Comparison of ENCODE assay signal across 9 cellular contexts in genomic region chr1:115099693-115100050, GRCh38. TPM values are rescaled to one million over a fixed set of nuclear protein-coding genes. Genes with fewer than 3 reads are reported as not detected.
A peak's percentile ranks its signal among the peaks of the same experiment; 100 is the strongest.
DNase-seq lines count a peak whose midpoint lies in the region; ATAC-seq and TF ChIP-seq lines count a peak whose summit lies in the region.
"Had no signal": no experiment of that assay in that cellular context is flagged by ENCODE, and none has a peak within 500 bp of the region (broad histone marks: within the 10 kb centered on the region; RNA-seq: fewer than 3 reads in every experiment).

No MANE protein-coding gene starts in this region.

- H3K36me3 ChIP-seq in SJSA1 (no peaks in the 10 kb centered on the region), gastroesophageal sphincter (no peaks in the 10 kb centered on the region)

- H3K36me3 Mint-ChIP-seq in T-helper 2 cell treated with Interferon-gamma antibody and Interleukin-4, amounts not matched to agents 5 μg/mL and 100 μg/mL, for 36 hours (ENCODE audit: low read depth), result no peaks in the 10 kb centered on the region
- H3K36me3 Mint-ChIP-seq in stimulated activated naive CD8-positive, alpha-beta T cell treated with anti-CD3 and anti-CD28 coated beads, Interleukin-15, Interleukin-2, amounts not matched to agents 100 ng/mL and 50 ng/mL, for 24 hours (ENCODE audit: low read depth), result no peaks in the 10 kb centered on the region

- H3K27ac Mint-ChIP-seq in T-helper 2 cell treated with Interferon-gamma antibody and Interleukin-4, amounts not matched to agents 5 μg/mL and 100 μg/mL, for 36 hours, result peak overlapping the region; percentile 100
- peak overlapping the region; percentile 94 for H3K27ac Mint-ChIP-seq in stimulated activated naive CD8-positive, alpha-beta T cell treated with anti-CD3 and anti-CD28 coated beads, Interleukin-15, Interleukin-2, amounts not matched to agents 100 ng/mL and 50 ng/mL, for 24 hours

- ATAC-seq in gastroesophageal sphincter, result peak; percentile 25

- TF ChIP-seq EP300 in gastroesophageal sphincter (IDR thresholded peaks at IDR 0.05), result no peak

- H3K27ac ChIP-seq in SJSA1 (peak overlapping the region; percentile 65), gastroesophageal sphincter (peak overlapping the region; percentile 76 to 89 (median 86))

- H3K27me3 ChIP-seq in SJSA1 (replicated peaks), result no peaks in the 10 kb centered on the region
- no peaks in the 10 kb centered on the region for H3K27me3 ChIP-seq in gastroesophageal sphincter

- H3K4me3 ChIP-seq in SJSA1 (peak overlapping the region; percentile 40), gastroesophageal sphincter (peak overlapping the region; percentile 27 to 45)

- no peaks in the 10 kb centered on the region for H3K9me3 ChIP-seq in SJSA1 (replicated peaks)
- no peaks in the 10 kb centered on the region for H3K9me3 ChIP-seq in gastroesophageal sphincter

- peaks cover 31% of the 10 kb centered on the region for H3K4me1 Mint-ChIP-seq in T-helper 2 cell treated with Interferon-gamma antibody and Interleukin-4, amounts not matched to agents 5 μg/mL and 100 μg/mL, for 36 hours (ENCODE audit: low read depth)
- H3K4me1 Mint-ChIP-seq in stimulated activated naive CD8-positive, alpha-beta T cell treated with anti-CD3 and anti-CD28 coated beads, Interleukin-15, Interleukin-2, amounts not matched to agents 100 ng/mL and 50 ng/mL, for 24 hours (ENCODE audit: low read depth), result peaks cover 32% of the 10 kb centered on the region

- no peak for TF ChIP-seq CTCF in gastroesophageal sphincter (IDR thresholded peaks at IDR 0.05)

- 7 to 14% methylated on average over 1 of the region's 1 CpG for WGBS in gastroesophageal sphincter (ENCODE audit: low coverage in 1 of 2), 2 donors

- H3K4me1 ChIP-seq in SJSA1 (replicated peaks) (peaks cover 6% of the 10 kb centered on the region), gastroesophageal sphincter (peaks cover 4 to 19% (median 7%) of the 10 kb centered on the region in 3 donors)

- H3K4me3 Mint-ChIP-seq in T-helper 2 cell treated with Interferon-gamma antibody and Interleukin-4, amounts not matched to agents 5 μg/mL and 100 μg/mL, for 36 hours, result peak overlapping the region; percentile 95
- peak overlapping the region; percentile 88 for H3K4me3 Mint-ChIP-seq in stimulated activated naive CD8-positive, alpha-beta T cell treated with anti-CD3 and anti-CD28 coated beads, Interleukin-15, Interleukin-2, amounts not matched to agents 100 ng/mL and 50 ng/mL, for 24 hours

- no peaks in the 10 kb centered on the region for H3K9me3 Mint-ChIP-seq in T-helper 2 cell treated with Interferon-gamma antibody and Interleukin-4, amounts not matched to agents 5 μg/mL and 100 μg/mL, for 36 hours
- H3K9me3 Mint-ChIP-seq in stimulated activated naive CD8-positive, alpha-beta T cell treated with anti-CD3 and anti-CD28 coated beads, Interleukin-15, Interleukin-2, amounts not matched to agents 100 ng/mL and 50 ng/mL, for 24 hours, result no peaks in the 10 kb centered on the region

- H3K27me3 Mint-ChIP-seq in T-helper 2 cell treated with Interferon-gamma antibody and Interleukin-4, amounts not matched to agents 5 μg/mL and 100 μg/mL, for 36 hours (ENCODE audit: low read depth), result peaks cover 31% of the 10 kb centered on the region
- no peaks in the 10 kb centered on the region for H3K27me3 Mint-ChIP-seq in stimulated activated naive CD8-positive, alpha-beta T cell treated with anti-CD3 and anti-CD28 coated beads, Interleukin-15, Interleukin-2, amounts not matched to agents 100 ng/mL and 50 ng/mL, for 24 hours

- DNase-seq in T-helper 2 cell treated with Interferon-gamma antibody and Interleukin-4, amounts not matched to agents 5 μg/mL and 100 μg/mL, for 36 hours (ENCODE audit: low spot score), result no peak
- DNase-seq in T-helper 2 cell, result no peak
- DNase-seq in SJSA1 (ENCODE audit: low read depth in 1 of 2, low spot score in 2 of 2), result no peak
- no peak for DNase-seq in DMS114 treated with DMSO at 0.1 percent for 48 hours (lab: John Stamatoyannopoulos, UW; ENCODE audit: unreplicated experiment)
- no peak for DNase-seq in DMS79 (lab: John Stamatoyannopoulos, UW)
- no peak for DNase-seq in activated CD4-positive, CD25-positive, alpha-beta regulatory T cell (lab: John Stamatoyannopoulos, UW)
- DNase-seq: retina had no signal

- TF ChIP-seq POLR2A in gastroesophageal sphincter (IDR thresholded peaks at IDR 0.05), result no peak

RNA-seq across cellular contexts. Expression of gene TSPAN2, which starts 10.4 kb away (rescaled TPM):
- total RNA-seq in SJSA1 (2014; rRNA removed; shearing (Covaris generic)), result 11.9 and 18.2 TPM in 2 replicates
- total RNA-seq in gastroesophageal sphincter, result 10 to 100 TPM; 53.7 to 85.1 (median 63.8) TPM
